8 cellular contexts compared by ENCODE assay signal in genomic region chr1:148388260-148389026, GRCh38.
DNase-seq lines count a peak whose midpoint lies in the region; ATAC-seq, FAIRE-seq and TF ChIP-seq lines count a peak whose summit lies in the region.

No MANE protein-coding gene starts in this region.

- H3K79me2 ChIP-seq in neural progenitor cell (ENCODE audit: low read depth), result no peaks in the 10 kb centered on the region

- no peaks in the 10 kb centered on the region for H4K20me1 ChIP-seq in neural progenitor cell (ENCODE audit: low read depth)

- FAIRE-seq in frontal cortex (lab: Jason Lieb, UNC) (no peak), D721Med (lab: Jason Lieb, UNC) (no peak)

- no peaks in the 10 kb centered on the region for H3K4me1 ChIP-seq in neural progenitor cell

- no peak overlapping the region for H3K27ac ChIP-seq in neural progenitor cell

- TF ChIP-seq CTCF in neural progenitor cell (IDR thresholded peaks at IDR 0.05) (no peak), D721Med (IDR thresholded peaks at IDR 0.05; ENCODE audit: insufficient read depth, missing control alignments) (no peak)

- intact Hi-C loops in activated naive CD4-positive, alpha-beta T cell treated with anti-CD3 and anti-CD28 coated beads for 36 hours (cut with micrococcal nuclease), result loop anchor here (1.0 to 10.0 kb wide), 7 partner anchors 14 to 844 kb away; partner anchors contain the start of gene BCL9

- H3K4me1 Mint-ChIP-seq in activated naive CD4-positive, alpha-beta T cell treated with anti-CD3 and anti-CD28 coated beads for 36 hours (ENCODE audit: low read depth), result peaks cover 37% of the 10 kb centered on the region
- peaks cover 25% of the 10 kb centered on the region for H3K4me1 Mint-ChIP-seq in neural progenitor cell
- H3K4me1 Mint-ChIP-seq in stimulated activated naive CD8-positive, alpha-beta T cell treated with anti-CD3 and anti-CD28 coated beads, Interleukin-15, amount 100 ng/mL, for 72 hours, result peaks cover 58% of the 10 kb centered on the region

- DNase-seq in SHP77 treated with DMSO at 0.1 percent for 48 hours (lab: John Stamatoyannopoulos, UW) (peak; percentile 98), frontal cortex (ENCODE audit: low spot score in 2 of 2) (peak; percentile 67 to 85), neural progenitor cell (ENCODE audit: low spot score) (peak; percentile 80), D721Med (ENCODE audit: insufficient read length, low spot score) (no peak)
- peak; percentile 96 for DNase-seq in activated naive CD4-positive, alpha-beta T cell treated with anti-CD3 and anti-CD28 coated beads for 36 hours
- DNase-seq in stimulated activated naive CD8-positive, alpha-beta T cell treated with anti-CD3 and anti-CD28 coated beads, Interleukin-15, amount 100 ng/mL, for 72 hours, result peak; percentile 87 to 93

- no peaks in the 10 kb centered on the region for H3K27me3 Mint-ChIP-seq in activated naive CD4-positive, alpha-beta T cell treated with anti-CD3 and anti-CD28 coated beads for 36 hours (ENCODE audit: low read depth)
- peaks cover 12% of the 10 kb centered on the region for H3K27me3 Mint-ChIP-seq in neural progenitor cell (ENCODE audit: insufficient read depth, low read depth)
- H3K27me3 Mint-ChIP-seq in stimulated activated naive CD8-positive, alpha-beta T cell treated with anti-CD3 and anti-CD28 coated beads, Interleukin-15, amount 100 ng/mL, for 72 hours, result no peaks in the 10 kb centered on the region

- H3K4me3 Mint-ChIP-seq in activated naive CD4-positive, alpha-beta T cell treated with anti-CD3 and anti-CD28 coated beads for 36 hours, result peak overlapping the region; percentile 89
- H3K4me3 Mint-ChIP-seq in neural progenitor cell, result peak overlapping the region; percentile 52
- H3K4me3 Mint-ChIP-seq in stimulated activated naive CD8-positive, alpha-beta T cell treated with anti-CD3 and anti-CD28 coated beads, Interleukin-15, amount 100 ng/mL, for 72 hours, result peak overlapping the region; percentile 89 to 97

- peak overlapping the region; percentile 29 for H3K4me3 ChIP-seq in neural progenitor cell

- peak; percentile 59 for ATAC-seq in GM18511 (IDR thresholded peaks at IDR 0.05; ENCODE audit: unreplicated experiment)
- ATAC-seq in HG03521 (IDR thresholded peaks at IDR 0.05; ENCODE audit: unreplicated experiment), result peak; percentile 56
- peak; percentile 93 for ATAC-seq in stimulated activated naive CD8-positive, alpha-beta T cell treated with anti-CD3 and anti-CD28 coated beads, Interleukin-15, amount 100 ng/mL, for 72 hours

- H3K9me3 Mint-ChIP-seq in activated naive CD4-positive, alpha-beta T cell treated with anti-CD3 and anti-CD28 coated beads for 36 hours, result no peaks in the 10 kb centered on the region
- H3K9me3 Mint-ChIP-seq in neural progenitor cell, result peaks cover 35% of the 10 kb centered on the region
- no peaks in the 10 kb centered on the region for H3K9me3 Mint-ChIP-seq in stimulated activated naive CD8-positive, alpha-beta T cell treated with anti-CD3 and anti-CD28 coated beads, Interleukin-15, amount 100 ng/mL, for 72 hours

- no peaks in the 10 kb centered on the region for H3K27me3 ChIP-seq in neural progenitor cell

- H3K27ac Mint-ChIP-seq in activated naive CD4-positive, alpha-beta T cell treated with anti-CD3 and anti-CD28 coated beads for 36 hours, result peak overlapping the region; percentile 99
- no peak overlapping the region for H3K27ac Mint-ChIP-seq in neural progenitor cell
- peak overlapping the region; percentile 100 for H3K27ac Mint-ChIP-seq in stimulated activated naive CD8-positive, alpha-beta T cell treated with anti-CD3 and anti-CD28 coated beads, Interleukin-15, amount 100 ng/mL, for 72 hours

- peak overlapping the region; percentile 86 for H2AFZ ChIP-seq in neural progenitor cell (replicated peaks)

- no peaks in the 10 kb centered on the region for H3K36me3 ChIP-seq in neural progenitor cell

- H3K9me3 ChIP-seq in neural progenitor cell (ENCODE audit: low read depth), result no peaks in the 10 kb centered on the region

- no peaks in the 10 kb centered on the region for H3K36me3 Mint-ChIP-seq in activated naive CD4-positive, alpha-beta T cell treated with anti-CD3 and anti-CD28 coated beads for 36 hours (ENCODE audit: low read depth)
- H3K36me3 Mint-ChIP-seq in neural progenitor cell, result peaks cover 4% of the 10 kb centered on the region

- H3K4me2 ChIP-seq in neural progenitor cell, result peak overlapping the region; percentile 65

- H3F3A ChIP-seq in neural progenitor cell (ENCODE audit: low read depth), result peaks cover 17% of the 10 kb centered on the region

- no peak overlapping the region for H3K9ac ChIP-seq in neural progenitor cell

- CTCF ChIA-PET in activated naive CD4-positive, alpha-beta T cell treated with anti-CD3 and anti-CD28 coated beads for 36 hours (lab: Charles Lee), result interaction anchor here (0.6 to 1.0 kb wide), 3 partner anchors 15 to 17 kb away, joined by 3 to 4 read pairs (median 3); no protein-coding TSS in a partner anchor
